Comparison of ENCODE assay signal across 9 cellular contexts in genomic region chr15:62186578-62186977, GRCh38. TPM values are rescaled to one million over a fixed set of nuclear protein-coding genes. Genes with fewer than 3 reads are reported as not detected.
"Had no signal": no experiment of that assay in that cellular context is flagged by ENCODE, and none has a peak within 500 bp of the region (broad histone marks: within the 10 kb centered on the region; RNA-seq: fewer than 3 reads in every experiment).

No MANE protein-coding gene starts in this region.

- DNase-seq: GM23248, GOT3, H7, H9, HCEC 1CT, HFFc6 had no signal

- ATAC-seq: GM23338, HCT116 had no signal

RNA-seq across cellular contexts. Expression of gene C2CD4B, which starts 21.5 kb away (rescaled TPM):
- total RNA-seq: GM23248, H4, HFFc6 had no signal
